In genomic region chr4:105374071-105374470, GRCh38 we compare ENCODE assay signal across 11 cellular contexts.
"Had no signal": no experiment of that assay in that cellular context is flagged by ENCODE, and none has a peak within 500 bp of the region (broad histone marks: within the 10 kb centered on the region; RNA-seq: fewer than 3 reads in every experiment).

No MANE protein-coding gene starts in this region.

- H3K4me3 ChIP-seq: GM23248, GM23338, HAP-1 had no signal

- H3K4me3 Mint-ChIP-seq: GM23338, H9, HFFc6 had no signal

- H3K27ac ChIP-seq: GM23248 had no signal

- FAIRE-seq: H1, H54 had no signal

- H3K9me3 ChIP-seq: HAP-1 had no signal

- H3K4me1 ChIP-seq: HAP-1 had no signal

- H3K27ac Mint-ChIP-seq: GM23338, H9, HFFc6 had no signal

- H3K36me3 ChIP-seq: HAP-1 had no signal

- H3K4me1 Mint-ChIP-seq: GM23338, H9 had no signal

- DNase-seq: GM23248, GOT3, H7, H9, HCEC 1CT, HFFc6 had no signal

- H3K9me3 Mint-ChIP-seq: GM23338, H9, HFFc6 had no signal

- ATAC-seq: GM23338, HCT116 had no signal
